ENCODE assay signal across 6 cellular contexts in genomic region chr12:6016004-6016403, GRCh38.
DNase-seq lines count a peak whose midpoint lies in the region; FAIRE-seq and TF ChIP-seq lines count a peak whose summit lies in the region.
"Not testable (repeated sequence)": the region's sequence is repeated elsewhere in the genome, so short reads cannot be mapped to it uniquely, and the experiment has no call there.

No MANE protein-coding gene starts in this region.

- H3K9me3 ChIP-seq in endodermal cell (ENCODE audit: control insufficient read depth, low read length); neuronal stem cell (replicated peaks in 1 of 2; ENCODE audit: control insufficient read depth in 2 of 2, insufficient read depth in 1 of 2, low read depth in 1 of 2, low read length in 2 of 2): not testable (repeated sequence)

- H3K36me3 Mint-ChIP-seq in activated CD4-positive, alpha-beta T cell treated with anti-CD3 and anti-CD28 coated beads, Interleukin-2, amount 10 ng/mL, durations not matched to agents 24 days and 14 days (ENCODE audit: low read depth), result not testable (repeated sequence)
- H3K36me3 Mint-ChIP-seq in endodermal cell (ENCODE audit: low read depth), result peaks cover 84% of the 10 kb centered on the region

- not testable (repeated sequence) for H3K4me2 ChIP-seq in neuronal stem cell (ENCODE audit: insufficient read depth, low read length, poor library complexity, severe bottlenecking)

- peak; percentile 33 for DNase-seq in activated CD4-positive, alpha-beta T cell treated with anti-CD3 and anti-CD28 coated beads, Interleukin-2, amount 10 ng/mL, durations not matched to agents 24 days and 14 days
- DNase-seq in bronchial epithelial cell (ENCODE audit: low read depth); neuronal stem cell (ENCODE audit: low spot score): not testable (repeated sequence)
- DNase-seq in ecto neural progenitor cell (ENCODE audit: low spot score) (peak; percentile 29), endodermal cell (peak; percentile 26), mesenteric fat pad (ENCODE audit: low spot score) (peak; percentile 67)

- H2BK12ac ChIP-seq in neuronal stem cell (ENCODE audit: low read length), result not testable (repeated sequence)

- H4K91ac ChIP-seq in neuronal stem cell (ENCODE audit: low read depth, low read length, poor library complexity), result not testable (repeated sequence)

- H3K27ac Mint-ChIP-seq in activated CD4-positive, alpha-beta T cell treated with anti-CD3 and anti-CD28 coated beads, Interleukin-2, amount 10 ng/mL, durations not matched to agents 24 days and 14 days; endodermal cell: not testable (repeated sequence)

- H3K18ac ChIP-seq in neuronal stem cell (ENCODE audit: low read length), result not testable (repeated sequence)

- not testable (repeated sequence) for H3K9ac ChIP-seq in endodermal cell (ENCODE audit: extremely low read depth, low read length, poor library complexity, severe bottlenecking); neuronal stem cell (ENCODE audit: low read depth, low read length, poor library complexity)

- H3K4me3 Mint-ChIP-seq in activated CD4-positive, alpha-beta T cell treated with anti-CD3 and anti-CD28 coated beads, Interleukin-2, amount 10 ng/mL, durations not matched to agents 24 days and 14 days; endodermal cell: not testable (repeated sequence)

- not testable (repeated sequence) for H3K79me1 ChIP-seq in neuronal stem cell (ENCODE audit: low read depth, low read length)

- not testable (repeated sequence) for H3K4me1 Mint-ChIP-seq in activated CD4-positive, alpha-beta T cell treated with anti-CD3 and anti-CD28 coated beads, Interleukin-2, amount 10 ng/mL, durations not matched to agents 24 days and 14 days; endodermal cell

- H3K23ac ChIP-seq in neuronal stem cell (ENCODE audit: low read depth, low read length, poor library complexity), result not testable (repeated sequence)

- H2BK5ac ChIP-seq in neuronal stem cell (ENCODE audit: low read length), result not testable (repeated sequence)

- not testable (repeated sequence) for H2AFZ ChIP-seq in neuronal stem cell (ENCODE audit: low read length)

- not testable (repeated sequence) for H4K8ac ChIP-seq in neuronal stem cell (ENCODE audit: low read depth, low read length)

- intact Hi-C loops in activated CD4-positive, alpha-beta T cell treated with anti-CD3 and anti-CD28 coated beads, Interleukin-2, amount 10 ng/mL, durations not matched to agents 24 days and 14 days (cut with micrococcal nuclease), result not testable (repeated sequence)

- H3K4ac ChIP-seq in neuronal stem cell (ENCODE audit: low read length), result not testable (repeated sequence)

- not testable (repeated sequence) for TF ChIP-seq CTCF in bronchial epithelial cell (IDR thresholded peaks at IDR 0.05; ENCODE audit: insufficient read depth, low read length, severe bottlenecking); endodermal cell (conservative IDR thresholded peaks at IDR 0.05)

- not testable (repeated sequence) for H2AK5ac ChIP-seq in neuronal stem cell (ENCODE audit: low read depth, low read length)

- not testable (repeated sequence) for H3K9me3 Mint-ChIP-seq in activated CD4-positive, alpha-beta T cell treated with anti-CD3 and anti-CD28 coated beads, Interleukin-2, amount 10 ng/mL, durations not matched to agents 24 days and 14 days; endodermal cell

- not testable (repeated sequence) for H3K27me3 ChIP-seq in bronchial epithelial cell (ENCODE audit: control insufficient read depth, insufficient read depth, low read length); endodermal cell (ENCODE audit: control insufficient read depth, insufficient read depth, low read length, poor library complexity, severe bottlenecking); neuronal stem cell (ENCODE audit: control insufficient read depth in 3 of 3, insufficient read depth in 3 of 3, low read depth in 1 of 3, low read length in 3 of 3)

- H3K4me3 ChIP-seq in bronchial epithelial cell (ENCODE audit: low read depth, low read length); endodermal cell (ENCODE audit: low read length); neuronal stem cell (ENCODE audit: low read length in 2 of 2): not testable (repeated sequence)

- not testable (repeated sequence) for H2BK120ac ChIP-seq in neuronal stem cell (ENCODE audit: low read depth, low read length)

- not testable (repeated sequence) for H3K27me3 Mint-ChIP-seq in activated CD4-positive, alpha-beta T cell treated with anti-CD3 and anti-CD28 coated beads, Interleukin-2, amount 10 ng/mL, durations not matched to agents 24 days and 14 days; endodermal cell (ENCODE audit: insufficient read depth)

- FAIRE-seq in bronchial epithelial cell (lab: Jason Lieb, UNC), result peak; percentile 87

- H3K27ac ChIP-seq in endodermal cell (ENCODE audit: low read depth, low read length); neuronal stem cell (replicated peaks; ENCODE audit: low read length): not testable (repeated sequence)

- peak overlapping the region; percentile 21 for H3K14ac ChIP-seq in neuronal stem cell (ENCODE audit: low read length)

- not testable (repeated sequence) for H3K4me1 ChIP-seq in endodermal cell (ENCODE audit: control insufficient read depth, insufficient read depth, low read length); neuronal stem cell (ENCODE audit: control insufficient read depth in 2 of 2, insufficient read depth in 1 of 2, low read depth in 1 of 2, low read length in 2 of 2)

- H3K36me3 ChIP-seq in bronchial epithelial cell (ENCODE audit: control insufficient read depth, insufficient read depth, low read length); neuronal stem cell (replicated peaks in 1 of 2; ENCODE audit: control insufficient read depth in 2 of 2, insufficient read depth in 2 of 2, low read length in 2 of 2): not testable (repeated sequence)
- H3K36me3 ChIP-seq in endodermal cell (ENCODE audit: control insufficient read depth, insufficient read depth, low read length), result peaks cover 22% of the 10 kb centered on the region

- WGBS in endodermal cell (ENCODE audit: insufficient coverage in 1 of 2, insufficient read length in 1 of 2), 2 experiments, result 90 to 96% methylated on average over 7 to 11 of the region's 12 CpGs
- WGBS in neuronal stem cell (ENCODE audit: extremely low coverage in 2 of 2, insufficient read length in 2 of 2, insufficient replicate concordance in 1 of 2), 2 donors, result no CpG with 5 or more reads among the region's 12 CpGs

- H2BK15ac ChIP-seq in neuronal stem cell (ENCODE audit: low read length), result not testable (repeated sequence)
